ENCODE assay signal across 8 cellular contexts in genomic region chr19:39845621-39846175, GRCh38. TPM values are rescaled to one million over a fixed set of nuclear protein-coding genes. Genes with fewer than 3 reads are reported as not detected.
DNase-seq lines count a peak whose midpoint lies in the region; ATAC-seq, FAIRE-seq and TF ChIP-seq lines count a peak whose summit lies in the region.

No MANE protein-coding gene starts in this region.

- no peaks in the 10 kb centered on the region for H3K27me3 Mint-ChIP-seq in activated naive CD4-positive, alpha-beta T cell treated with anti-CD3 and anti-CD28 coated beads, Interleukin-2, amount 50 U/mL, for 24 hours
- no peaks in the 10 kb centered on the region for H3K27me3 Mint-ChIP-seq in astrocyte (ENCODE audit: low read depth, unreplicated experiment)
- no peaks in the 10 kb centered on the region for H3K27me3 Mint-ChIP-seq in stimulated activated memory B cell treated with anti-CD40 and anti-IgM and Interleukin-4, amounts not matched to agents 10 μg/mL and 1 μg/mL and 100 μg/mL, for 72 hours

- peak overlapping the region; percentile 96 for H3K9ac ChIP-seq in astrocyte (ENCODE audit: low read length)

- peak overlapping the region; percentile 90 for H2AFZ ChIP-seq in astrocyte (ENCODE audit: low read depth, low read length)

- no peak for FAIRE-seq in astrocyte (lab: Jason Lieb, UNC)

- peaks cover 49% of the 10 kb centered on the region for H3K4me1 Mint-ChIP-seq in activated naive CD4-positive, alpha-beta T cell treated with anti-CD3 and anti-CD28 coated beads, Interleukin-2, amount 50 U/mL, for 24 hours
- H3K4me1 Mint-ChIP-seq in astrocyte (ENCODE audit: low read depth, unreplicated experiment), result peaks cover 40% of the 10 kb centered on the region
- H3K4me1 Mint-ChIP-seq in stimulated activated memory B cell treated with anti-CD40 and anti-IgM and Interleukin-4, amounts not matched to agents 10 μg/mL and 1 μg/mL and 100 μg/mL, for 72 hours, result peaks cover 56% of the 10 kb centered on the region

- peak overlapping the region; percentile 69 for H3K27ac ChIP-seq in astrocyte (ENCODE audit: low read depth, low read length)

- peak overlapping the region; percentile 95 for H3K4me3 Mint-ChIP-seq in activated naive CD4-positive, alpha-beta T cell treated with anti-CD3 and anti-CD28 coated beads, Interleukin-2, amount 50 U/mL, for 24 hours
- peak overlapping the region; percentile 98 for H3K4me3 Mint-ChIP-seq in astrocyte (ENCODE audit: unreplicated experiment)
- H3K4me3 Mint-ChIP-seq in stimulated activated memory B cell treated with anti-CD40 and anti-IgM and Interleukin-4, amounts not matched to agents 10 μg/mL and 1 μg/mL and 100 μg/mL, for 72 hours, result peak overlapping the region; percentile 88

- peaks cover 46% of the 10 kb centered on the region for H4K20me1 ChIP-seq in astrocyte (ENCODE audit: insufficient read depth, low read length)

- H3K36me3 Mint-ChIP-seq in activated naive CD4-positive, alpha-beta T cell treated with anti-CD3 and anti-CD28 coated beads, Interleukin-2, amount 50 U/mL, for 24 hours, result peaks cover 13% of the 10 kb centered on the region
- H3K36me3 Mint-ChIP-seq in astrocyte (ENCODE audit: low read depth, unreplicated experiment), result no peaks in the 10 kb centered on the region
- peaks cover 9% of the 10 kb centered on the region for H3K36me3 Mint-ChIP-seq in stimulated activated memory B cell treated with anti-CD40 and anti-IgM and Interleukin-4, amounts not matched to agents 10 μg/mL and 1 μg/mL and 100 μg/mL, for 72 hours

- DNase-seq in activated naive CD4-positive, alpha-beta T cell treated with Interleukin-2 at 50 U/mL for 16 hours, result no peak
- peak; percentile 33 for DNase-seq in NCI-H2171 (lab: John Stamatoyannopoulos, UW)
- DNase-seq in astrocyte (ENCODE audit: low read depth), result no peak
- peak; percentile 25 for DNase-seq in iPS-NIHi7 (ENCODE audit: extremely low spot score)
- DNase-seq in NCI-H2196 (lab: John Stamatoyannopoulos, UW; ENCODE audit: unreplicated experiment), result no peak
- DNase-seq in NCI-H1092 treated with DMSO at 0.1 percent for 48 hours (lab: John Stamatoyannopoulos, UW), result no peak

- H3K4me1 ChIP-seq in astrocyte (ENCODE audit: insufficient read depth, low read length), result peaks cover 25% of the 10 kb centered on the region

- no peaks in the 10 kb centered on the region for H3K27me3 ChIP-seq in astrocyte (ENCODE audit: insufficient read depth, low read length)

- peak overlapping the region; percentile 97 for H3K27ac Mint-ChIP-seq in activated naive CD4-positive, alpha-beta T cell treated with anti-CD3 and anti-CD28 coated beads, Interleukin-2, amount 50 U/mL, for 24 hours
- peak overlapping the region; percentile 54 for H3K27ac Mint-ChIP-seq in astrocyte (ENCODE audit: unreplicated experiment)
- H3K27ac Mint-ChIP-seq in stimulated activated memory B cell treated with anti-CD40 and anti-IgM and Interleukin-4, amounts not matched to agents 10 μg/mL and 1 μg/mL and 100 μg/mL, for 72 hours, result peak overlapping the region; percentile 94

- H3K9me3 Mint-ChIP-seq in activated naive CD4-positive, alpha-beta T cell treated with anti-CD3 and anti-CD28 coated beads, Interleukin-2, amount 50 U/mL, for 24 hours, result no peaks in the 10 kb centered on the region
- peaks cover 2% of the 10 kb centered on the region for H3K9me3 Mint-ChIP-seq in astrocyte (ENCODE audit: unreplicated experiment)
- no peaks in the 10 kb centered on the region for H3K9me3 Mint-ChIP-seq in stimulated activated memory B cell treated with anti-CD40 and anti-IgM and Interleukin-4, amounts not matched to agents 10 μg/mL and 1 μg/mL and 100 μg/mL, for 72 hours

- peak overlapping the region; percentile 96 for H3K4me3 ChIP-seq in astrocyte (ENCODE audit: insufficient read depth, low read depth, low read length)

- TF ChIP-seq CTCF in astrocyte (IDR thresholded peaks at IDR 0.05; ENCODE audit: insufficient read depth, low read depth, low read length), result no peak

- ATAC-seq in stimulated activated memory B cell treated with anti-CD40 and anti-IgM and Interleukin-4, amounts not matched to agents 10 μg/mL and 1 μg/mL and 100 μg/mL, for 72 hours, result no peak

- H3K9me3 ChIP-seq in astrocyte (ENCODE audit: insufficient read depth, low read depth, low read length), result no peaks in the 10 kb centered on the region

- H3K79me2 ChIP-seq in astrocyte (ENCODE audit: insufficient read depth, low read length), result peaks cover 54% of the 10 kb centered on the region

- H3K4me2 ChIP-seq in astrocyte (ENCODE audit: low read length), result peak overlapping the region; percentile 87

- H3K36me3 ChIP-seq in astrocyte (ENCODE audit: insufficient read depth, low read length), result no peaks in the 10 kb centered on the region

RNA-seq across cellular contexts. Expression of gene FBL, which starts 0.5 kb away (rescaled TPM):
- total RNA-seq in astrocyte, result 109 and 135 TPM in 2 replicates

RNA-seq across cellular contexts. Expression of gene DYRK1B, which starts 11.7 kb away (rescaled TPM):
- 25.4 and 31.4 TPM in 2 replicates for total RNA-seq in astrocyte

Comparison
In these comparisons a context has a peak if more than half of its experiments do, and no peak if none do; other contexts are left out.
1. DNase-seq: peak in NCI-H2171 (single experiment) and iPS-NIHi7 (single experiment); none in activated naive CD4-positive, alpha-beta T cell treated with Interleukin-2 at 50 U/mL for 16 hours (single experiment), astrocyte (single experiment), NCI-H2196 (single experiment) and NCI-H1092 treated with DMSO at 0.1 percent for 48 hours (single experiment).
2. Peak in every context shown above with its lines, with median percentiles within 50 percentile points of each other: H3K27ac Mint-ChIP-seq and H3K4me3 Mint-ChIP-seq.